ENCODE assay signal across 10 cellular contexts in the genomic region with DNA sequence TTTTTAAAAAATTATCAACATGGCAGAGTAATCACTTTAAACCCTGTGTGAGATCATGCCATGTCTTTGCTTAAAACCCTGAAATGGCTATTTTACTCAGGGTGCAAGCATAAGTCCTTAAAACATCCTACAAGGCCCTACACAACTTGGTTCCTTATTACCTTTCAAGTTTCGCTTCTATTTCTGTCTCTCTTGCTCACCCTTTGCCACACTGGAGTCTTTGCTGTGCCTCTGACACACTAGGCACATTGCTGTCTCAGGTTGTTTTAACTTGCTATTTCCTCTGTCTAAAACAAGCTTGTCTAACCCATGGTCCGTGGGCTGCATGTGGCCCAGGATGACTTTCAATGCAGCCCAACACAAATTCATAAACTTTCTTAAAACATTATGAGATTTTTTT. TPM values are rescaled to one million over a fixed set of nuclear protein-coding genes. Genes with fewer than 3 reads are reported as not detected.
DNase-seq lines count a peak whose midpoint lies in the region; ATAC-seq, FAIRE-seq and TF ChIP-seq lines count a peak whose summit lies in the region.
"Had no signal": no experiment of that assay in that cellular context is flagged by ENCODE, and none has a peak within 500 bp of the region (broad histone marks: within the 10 kb centered on the region; RNA-seq: fewer than 3 reads in every experiment).

No MANE protein-coding gene starts in this region.

- no peak for TF ChIP-seq EP300 in GM12878 (IDR thresholded peaks at IDR 0.05; ENCODE audit: borderline replicate concordance in 1 of 2, control insufficient read depth in 1 of 2, low read depth in 2 of 2, low read length in 2 of 2)

- H3K4me2 ChIP-seq in GM12878 (ENCODE audit: control insufficient read depth, insufficient read depth): peak overlapping the region; percentile 69

- no TSS peak for BruUV-seq in GM12878 (replicated peaks; lab: Mats Ljungman, UMichigan)

- FAIRE-seq in GM12878 (lab: Jason Lieb, UNC) (no peak), frontal cortex (lab: Jason Lieb, UNC) (no peak)

- POLR2A ChIA-PET in GM12878 (lab: Charles Lee): no interaction called here

- peak overlapping the region; percentile 80 for H3K27ac ChIP-seq in GM12878 (ENCODE audit: control insufficient read depth, insufficient read depth)

- TF ChIP-seq RAD21 in GM12878 (IDR thresholded peaks at IDR 0.05; ENCODE audit: insufficient read depth, low read depth, low read length): no peak

- peaks cover 18% of the 10 kb centered on the region for H3K4me1 ChIP-seq in GM12878 (ENCODE audit: control insufficient read depth, insufficient read depth, low read length)

- no peaks in the 10 kb centered on the region for H4K20me1 ChIP-seq in GM12878 (ENCODE audit: control insufficient read depth, insufficient read depth)

- DNase-seq in GM12878 (ENCODE audit: low read depth, low spot score) (peak; percentile 45), frontal cortex (ENCODE audit: low spot score in 2 of 2) (no peak), Ammon's horn (ENCODE audit: low spot score) (no peak), DMS 273 treated with DMSO at 0.1 percent for 48 hours (lab: John Stamatoyannopoulos, UW) (no peak)
- DNase-seq: cerebellar nuclear complex, DND-41 had no signal

- 0 out of 2 replicates have a peak, but pooled peaks have one; percentile 27 for TF ChIP-seq POLR2A in GM12878 (IDR thresholded peaks at IDR 0.05; ENCODE audit: low read depth, low read length)

- H3K79me2 ChIP-seq in GM12878 (ENCODE audit: control insufficient read depth, insufficient read depth, low read length): no peaks in the 10 kb centered on the region

- H3K4me3 ChIP-seq in GM12878: peak overlapping the region; percentile 24; the same call in 1 of the 2 replicates

- H3K9ac ChIP-seq in GM12878 (ENCODE audit: control insufficient read depth, insufficient read depth, low read length): peak overlapping the region; percentile 36; the same call in 1 of the 2 replicates

- in situ Hi-C loops in GM12878 (cut with MboI): no loop called here

- H2AFZ ChIP-seq in GM12878 (ENCODE audit: control insufficient read depth, low read depth, low read length): peak overlapping the region; percentile 68

- H3K36me3 ChIP-seq in GM12878 (ENCODE audit: control insufficient read depth in 2 of 2, insufficient read depth in 2 of 2, low read length in 1 of 2): no peaks in the 10 kb centered on the region

- CTCF ChIA-PET in GM12878 (lab: Yijun Ruan, JAX): interaction anchor here (0.9 to 1.0 kb wide), 2 partner anchors 18 to 100 kb away, joined by 3 read pairs; no protein-coding TSS in a partner anchor

- TF ChIP-seq CTCF in GM12878 (IDR thresholded peaks at IDR 0.05 in 2 of 3, conservative IDR thresholded peaks at IDR 0.05 in 1 of 3; ENCODE audit: control insufficient read depth in 2 of 3, extremely low read depth in 1 of 3, insufficient read depth in 1 of 3, low read depth in 3 of 3, low read length in 3 of 3): no peak

- no peaks in the 10 kb centered on the region; the same call in 2 of the 3 replicates for H3K9me3 ChIP-seq in GM12878 (replicated peaks; ENCODE audit: control insufficient read depth, insufficient read depth, low read length)

- no peaks in the 10 kb centered on the region for H3K27me3 ChIP-seq in GM12878 (replicated peaks in 1 of 2; ENCODE audit: control insufficient read depth in 2 of 2, insufficient read depth in 2 of 2, low read length in 1 of 2)

- intact Hi-C loops in GM12878 (cut with micrococcal nuclease; ENCODE audit: unreplicated experiment): no loop called here

- 13% methylated on average over 2 of the region's 2 CpGs for WGBS in GM12878 (ENCODE audit: insufficient coverage, insufficient replicate concordance, low lambda C conversion rate, missing lambda C conversion rate)

- SMC1A ChIA-PET in GM12878 (lab: Charles Lee; ENCODE audit: uncharacterized antibody, unreplicated experiment): interaction anchor here (0.9 to 2.5 kb wide), 7 partner anchors 12 to 112 kb away, joined by 3 to 10 read pairs (median 5); no protein-coding TSS in a partner anchor

- peak; percentile 84 for ATAC-seq in GM18517 (IDR thresholded peaks at IDR 0.05; ENCODE audit: unreplicated experiment)
- peak; percentile 89 for ATAC-seq in GM21423 (IDR thresholded peaks at IDR 0.05; ENCODE audit: unreplicated experiment)
- ATAC-seq in HG03159 (IDR thresholded peaks at IDR 0.05; ENCODE audit: unreplicated experiment): peak; percentile 74
- peak; percentile 92 for ATAC-seq in GM12878
- ATAC-seq in HG02970 (IDR thresholded peaks at IDR 0.05; ENCODE audit: low FRiP score, unreplicated experiment): no peak

- RAD21 ChIA-PET in GM12878 (lab: Charles Lee; ENCODE audit: unreplicated experiment): interaction anchor here (1.0 to 1.8 kb wide), 3 partner anchors 11 to 137 kb away, joined by 3 to 4 read pairs (median 3); partner anchors contain the start of gene RNF146

TF ChIP-seq in GM12878, 131 proteins besides CTCF, POLR2A, EP300 and RAD21 (continues in another document):
- TF ChIP-seq NFIC (IDR thresholded peaks at IDR 0.05; ENCODE audit: low read depth, low read length) (peak; percentile 57; the same call in 1 of the 2 replicates), ETV6 (conservative IDR thresholded peaks at IDR 0.05 in 1 of 2, IDR thresholded peaks at IDR 0.05 in 1 of 2; ENCODE audit: borderline replicate concordance in 1 of 2, low read depth in 1 of 2) (peak in 1 of 2 experiments; percentile 60; a peak in 1 of 4 replicates), CHD2 (IDR thresholded peaks at IDR 0.05; ENCODE audit: borderline replicate concordance, low read depth, low read length) (no peak), MEF2B (IDR thresholded peaks at IDR 0.05; ENCODE audit: partially characterized antibody, poor library complexity, severe bottlenecking) (peak; percentile 62), IKZF1 (conservative IDR thresholded peaks at IDR 0.05) (0 out of 2 replicates have a peak, but pooled peaks have one; percentile 9), FOXM1 (IDR thresholded peaks at IDR 0.05; ENCODE audit: low read depth, low read length) (0 out of 2 replicates have a peak, but pooled peaks have one; percentile 18), ASH2L (IDR thresholded peaks at IDR 0.05; ENCODE audit: borderline replicate concordance, low read depth) (0 out of 2 replicates have a peak, but pooled peaks have one; percentile 39), EED (IDR thresholded peaks at IDR 0.05; ENCODE audit: low read depth) (peak; percentile 69), BACH1 (IDR thresholded peaks at IDR 0.05; ENCODE audit: borderline replicate concordance) (no peak), GATAD2B (conservative IDR thresholded peaks at IDR 0.05; ENCODE audit: low read depth) (no peak), IKZF2 (IDR thresholded peaks at IDR 0.05) (peak; percentile 19 to 38; a peak in 1 of 4 replicates), PML (IDR thresholded peaks at IDR 0.05; ENCODE audit: low read length) (peak; percentile 29; the same call in 1 of the 2 replicates), NFXL1 (IDR thresholded peaks at IDR 0.05; ENCODE audit: borderline replicate concordance) (no peak), BCL3 (IDR thresholded peaks at IDR 0.05; ENCODE audit: borderline replicate concordance, insufficient read depth, low read depth, low read length, poor library complexity, severe bottlenecking) (peak; percentile 30), RUNX3 (IDR thresholded peaks at IDR 0.05; ENCODE audit: low read length) (peak; percentile 45), MEF2A (IDR thresholded peaks at IDR 0.05; ENCODE audit: insufficient read depth, low read depth, low read length) (peak; percentile 94), RELA (IDR thresholded peaks at IDR 0.05; ENCODE audit: borderline replicate concordance, partially characterized antibody) (no peak), TAF1 (IDR thresholded peaks at IDR 0.05; ENCODE audit: borderline replicate concordance, low read depth, low read length) (no peak), MTA3 (IDR thresholded peaks at IDR 0.05; ENCODE audit: borderline replicate concordance, low read length) (peak; percentile 61; the same call in 1 of the 2 replicates)
- TF ChIP-seq, protein P1, sequence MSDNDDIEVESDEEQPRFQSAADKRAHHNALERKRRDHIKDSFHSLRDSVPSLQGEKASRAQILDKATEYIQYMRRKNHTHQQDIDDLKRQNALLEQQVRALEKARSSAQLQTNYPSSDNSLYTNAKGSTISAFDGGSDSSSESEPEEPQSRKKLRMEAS (IDR thresholded peaks at IDR 0.05; ENCODE audit: low read depth, low read length): no peak

RNA-seq across cellular contexts. Expression of gene KIAA0408, which starts 55.6 kb away (rescaled TPM):
- total RNA-seq in GM12878 (2013; cell fraction: nucleolus; rRNA removed): not detected in 2 replicates
- total RNA-seq in GM12878 (2014; rRNA removed): 0.06 and 0.11 TPM in 2 replicates
- total RNA-seq in GM12878 (2014; rRNA removed; fragmentation: Illumina TruSeq; extraction: Trizol): 0.04 TPM in 1 of 2 replicates, not detected in the other
- total RNA-seq in GM12878 (2021): not detected in 2 replicates
- polyA plus RNA-seq in GM12878 (2011; ENCODE audit: low read depth): 0.07 TPM
- polyA plus RNA-seq in GM12878 (2011; rRNA removed): 0.30 and 0.76 TPM in 2 replicates
- polyA plus RNA-seq in GM12878 (2011; cell fraction: cytosol; rRNA removed): 0.25 and 0.28 TPM in 2 replicates
- polyA plus RNA-seq in GM12878 (2011; cell fraction: nucleus; rRNA removed): 0.83 and 1.1 TPM in 2 replicates
- polyA plus RNA-seq in GM12878 (2012): 0.07 and 0.34 TPM in 2 replicates
- polyA plus RNA-seq in GM12878 (2014; fragmentation: Illumina TruSeq; extraction: Trizol): 0.07 and 0.10 TPM in 2 replicates
- not detected for polyA plus RNA-seq in GM12878 (2014; fragmentation: Nextera tagmentation; extraction: Ambion mirVana)
- 0.03 TPM in 2 replicates for polyA plus RNA-seq in GM12878 (2014; rRNA removed)
- under 1 TPM in 1 of 2 experiments, not detected in 1; 0.10 TPM for polyA plus RNA-seq in GM12878 (2016; fragmentation: Nextera tagmentation; extraction: Ambion mirVana)
- 0.07 and 0.21 TPM in 2 replicates for polyA minus RNA-seq in GM12878 (2011; rRNA and poly(A)+ RNA removed)
- polyA minus RNA-seq in GM12878 (2011; cell fraction: cytosol; rRNA and poly(A)+ RNA removed): 0.40 TPM in 1 of 2 replicates, not detected in the other
- 0.12 and 0.38 TPM in 2 replicates for polyA minus RNA-seq in GM12878 (2011; cell fraction: nucleus; rRNA and poly(A)+ RNA removed)
- total RNA-seq in frontal cortex: 107 TPM

Comparison
In these comparisons a context has a peak if more than half of its experiments do, and no peak if none do; other contexts are left out.
1. RNA of gene KIAA0408, which starts 55.6 kb away (total RNA-seq): 107 TPM in frontal cortex (single experiment); 0.04 to 0.11 TPM in GM12878; every median in the first group is over 10 times any median in the second.